In the genomic region with DNA sequence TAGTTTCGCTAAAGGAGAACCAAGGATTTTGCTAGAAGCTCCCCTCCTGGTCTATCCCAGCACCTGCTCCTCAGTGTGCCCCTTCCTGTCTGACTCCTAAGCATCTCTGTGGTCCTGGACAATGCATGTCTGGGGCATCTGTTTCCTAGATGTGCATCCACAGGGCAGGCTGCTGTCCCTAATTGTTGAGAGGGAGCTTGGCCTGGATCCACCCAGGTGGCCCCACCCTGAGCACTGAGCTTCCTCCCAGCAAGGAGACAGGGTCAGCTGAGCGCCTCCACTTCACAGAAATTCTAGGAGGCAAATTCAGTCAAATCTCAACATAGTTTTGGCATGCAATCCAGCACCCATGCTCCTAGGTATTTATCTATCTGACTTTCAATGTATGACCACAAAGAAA, we compare ENCODE assay signal across 26 cellular contexts.
DNase-seq lines count a peak whose midpoint lies in the region; ATAC-seq and TF ChIP-seq lines count a peak whose summit lies in the region.
"Had no signal": no experiment of that assay in that cellular context is flagged by ENCODE, and none has a peak within 500 bp of the region (broad histone marks: within the 10 kb centered on the region; RNA-seq: fewer than 3 reads in every experiment).

No MANE protein-coding gene starts in this region.

- no peaks in the 10 kb centered on the region for H3K9me3 Mint-ChIP-seq in CD14-positive monocyte
- no peaks in the 10 kb centered on the region for H3K9me3 Mint-ChIP-seq in effector memory CD8-positive, alpha-beta T cell
- H3K9me3 Mint-ChIP-seq: CD8-positive, alpha-beta memory T cell had no signal

- TF ChIP-seq CTCF in body of pancreas (IDR thresholded peaks at IDR 0.05): no peak
- TF ChIP-seq CTCF in mucosa of descending colon (IDR thresholded peaks at IDR 0.05): no peak
- TF ChIP-seq CTCF in CD14-positive monocyte (IDR thresholded peaks at IDR 0.05): no peak

- H3K4me3 ChIP-seq in right cardiac atrium (ENCODE audit: low read length) (no peak overlapping the region), body of pancreas (no peak overlapping the region), mucosa of descending colon (no peak overlapping the region)
- H3K4me3 ChIP-seq: GM23248, MG63, PC-9, SJSA1 had no signal

- peaks cover 0 to 2% (median 0%) of the 10 kb centered on the region in 3 donors for H3K27me3 Mint-ChIP-seq in CD14-positive monocyte (ENCODE audit: low read depth in 3 of 3)
- peaks cover 24 to 25% of the 10 kb centered on the region in 2 donors for H3K27me3 Mint-ChIP-seq in effector memory CD8-positive, alpha-beta T cell

- intact Hi-C loops in right cardiac atrium (cut with DNase I) (no loop called here), left cardiac atrium (cut with DNase I) (no loop called here), body of pancreas (cut with DNase I) (no loop called here), mucosa of descending colon (cut with DNase I, micrococcal nuclease) (no loop called here), CD14-positive monocyte (cut with micrococcal nuclease) (no loop called here)

- H3K36me3 Mint-ChIP-seq in CD14-positive monocyte: no peaks in the 10 kb centered on the region
- peaks cover 3% of the 10 kb centered on the region for H3K36me3 Mint-ChIP-seq in effector memory CD8-positive, alpha-beta T cell (ENCODE audit: insufficient read depth)
- H3K36me3 Mint-ChIP-seq: CD8-positive, alpha-beta memory T cell had no signal

- H3K9me3 ChIP-seq in right cardiac atrium (ENCODE audit: control insufficient read depth, low read length) (no peaks in the 10 kb centered on the region), body of pancreas (no peaks in the 10 kb centered on the region), mucosa of descending colon (peaks cover 8% of the 10 kb centered on the region)
- H3K9me3 ChIP-seq: MG63, SJSA1 had no signal

- WGBS in right cardiac atrium: 55% methylated on average over 2 of the region's 2 CpGs
- 70 to 76% methylated on average over 2 of the region's 2 CpGs for WGBS in body of pancreas, 2 donors

- H3K4me3 Mint-ChIP-seq in CD14-positive monocyte: no peak overlapping the region
- no peak overlapping the region for H3K4me3 Mint-ChIP-seq in effector memory CD8-positive, alpha-beta T cell

- no peak for TF ChIP-seq POLR2A in body of pancreas (IDR thresholded peaks at IDR 0.05)

- H3K27me3 ChIP-seq in right cardiac atrium (ENCODE audit: control insufficient read depth, insufficient read depth) (no peaks in the 10 kb centered on the region), body of pancreas (no peaks in the 10 kb centered on the region)

- H3K4me1 ChIP-seq in right cardiac atrium (ENCODE audit: control insufficient read depth, insufficient read depth, low read length) (no peaks in the 10 kb centered on the region), body of pancreas (no peaks in the 10 kb centered on the region), mucosa of descending colon (ENCODE audit: low read depth) (no peaks in the 10 kb centered on the region)
- H3K4me1 ChIP-seq: SJSA1 had no signal

- peaks cover under 1% of the 10 kb centered on the region for H3K4me1 Mint-ChIP-seq in CD14-positive monocyte
- peaks cover 0 to 2% of the 10 kb centered on the region in 2 donors for H3K4me1 Mint-ChIP-seq in effector memory CD8-positive, alpha-beta T cell (ENCODE audit: low read depth in 2 of 2)
- H3K4me1 Mint-ChIP-seq: CD8-positive, alpha-beta memory T cell had no signal

- H3K27ac ChIP-seq in right cardiac atrium (ENCODE audit: low read length) (no peak overlapping the region), body of pancreas (no peak overlapping the region)
- H3K27ac ChIP-seq: GM23248, PC-9, SJSA1 had no signal

- H3K36me3 ChIP-seq in body of pancreas (replicated peaks in 1 of 2; ENCODE audit: insufficient read depth in 1 of 2, low read depth in 2 of 2) (no peaks in the 10 kb centered on the region), mucosa of descending colon (ENCODE audit: low read depth) (no peaks in the 10 kb centered on the region)
- H3K36me3 ChIP-seq: MG63, SJSA1 had no signal

- H3K27ac Mint-ChIP-seq in CD14-positive monocyte: no peak overlapping the region
- H3K27ac Mint-ChIP-seq in effector memory CD8-positive, alpha-beta T cell: no peak overlapping the region
- H3K27ac Mint-ChIP-seq: CD8-positive, alpha-beta memory T cell had no signal

- DNase-seq in right cardiac atrium (peak in 2 of 3 donors; percentile 14 to 25), left cardiac atrium (no peak), body of pancreas (no peak), mucosa of descending colon (no peak), CD14-positive monocyte (ENCODE audit: low spot score) (no peak), NCI-H510A treated with DMSO at 0.1 percent for 48 hours (lab: John Stamatoyannopoulos, UW) (no peak)
- no peak for DNase-seq in effector memory CD8-positive, alpha-beta T cell
- DNase-seq: 8988T; C1 segment of cervical spinal cord; CD8-positive, alpha-beta memory T cell; DMS 273 treated with DMSO at 0.1 percent for 48 hours; DMS79 treated with DMSO at 0.1 percent for 48 hours; GF-D8; GM23248; H7; KBM-7; MG63; NCI-H1105 treated with DMSO at 0.1 percent for 48 hours; NCI-H146; NCI-H2029; NCI-H446 treated with DMSO at 0.1 percent for 48 hours; NCI-H526 treated with DMSO at 0.1 percent for 48 hours; PC-9; Right ventricle myocardium superior had no signal

- ATAC-seq in right cardiac atrium (peak; percentile 3 to 19), left cardiac atrium (no peak), body of pancreas (peak; percentile 21), mucosa of descending colon (peak; percentile 10), GM18909 (IDR thresholded peaks at IDR 0.05; ENCODE audit: poor library complexity, unreplicated experiment) (no peak)
- ATAC-seq in effector memory CD8-positive, alpha-beta T cell (replicated peaks): no peak

Comparison
In these comparisons a context has a peak if more than half of its experiments do, and no peak if none do; other contexts are left out.
1. ATAC-seq: peak in right cardiac atrium (2 of 2), body of pancreas (single experiment) and mucosa of descending colon (single experiment); none in left cardiac atrium (0 of 2), GM18909 (single experiment) and effector memory CD8-positive, alpha-beta T cell (single experiment).
2. DNase-seq: peak in right cardiac atrium (2 of 3); none in left cardiac atrium (single experiment), body of pancreas (0 of 4), mucosa of descending colon (0 of 3), CD14-positive monocyte (single experiment), NCI-H510A treated with DMSO at 0.1 percent for 48 hours (single experiment) and effector memory CD8-positive, alpha-beta T cell (0 of 3).